In the genomic region with DNA sequence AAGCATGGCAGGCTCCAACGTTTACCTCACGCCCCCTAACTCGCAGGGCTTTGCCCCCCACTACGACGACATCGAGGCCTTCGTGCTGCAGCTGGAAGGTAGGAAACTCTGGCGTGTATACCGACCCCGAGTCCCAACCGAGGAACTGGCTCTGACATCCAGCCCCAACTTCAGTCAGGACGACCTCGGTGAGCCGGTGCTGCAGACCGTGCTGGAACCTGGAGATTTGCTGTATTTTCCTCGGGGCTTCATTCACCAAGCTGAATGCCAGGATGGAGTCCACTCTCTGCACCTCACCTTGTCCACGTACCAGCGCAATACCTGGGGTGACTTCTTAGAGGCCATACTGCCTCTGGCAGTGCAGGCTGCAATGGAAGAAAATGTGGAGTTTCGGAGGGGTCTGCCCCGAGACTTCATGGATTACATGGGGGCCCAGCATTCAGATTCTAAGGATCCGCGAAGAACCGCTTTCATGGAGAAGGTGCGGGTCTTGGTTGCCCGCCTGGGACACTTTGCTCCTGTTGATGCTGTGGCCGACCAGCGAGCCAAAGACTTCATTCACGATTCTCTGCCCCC, we compare ENCODE assay signal across 9 cellular contexts. TPM values are rescaled to one million over a fixed set of nuclear protein-coding genes. Genes with fewer than 3 reads are reported as not detected.
A peak's percentile ranks its signal among the peaks of the same experiment; 100 is the strongest.
DNase-seq lines count a peak whose midpoint lies in the region; ATAC-seq, FAIRE-seq and TF ChIP-seq lines count a peak whose summit lies in the region.
"Had no signal": no experiment of that assay in that cellular context is flagged by ENCODE, and none has a peak within 500 bp of the region (broad histone marks: within the 10 kb centered on the region; RNA-seq: fewer than 3 reads in every experiment).

No MANE protein-coding gene starts in this region.

- peaks cover 20 to 29% of the 10 kb centered on the region in 2 donors for H3K4me1 ChIP-seq in gastrocnemius medialis

- TF ChIP-seq POLR2A in GM12891 (IDR thresholded peaks at IDR 0.05; ENCODE audit: low read depth, low read length) (no peak), gastrocnemius medialis (IDR thresholded peaks at IDR 0.05) (no peak)

- H3K9ac ChIP-seq in SU-DHL-6 (ENCODE audit: low read length), result peak overlapping the region; percentile 90

- H3K27ac ChIP-seq in SU-DHL-6 (ENCODE audit: low read depth, low read length) (no peak overlapping the region), gastrocnemius medialis (peak overlapping the region in 3 of 4 donors; percentile 80 to 88 (median 80))
- H3K27ac ChIP-seq: WERI-Rb-1 had no signal

- H3K36me3 ChIP-seq in SU-DHL-6 (ENCODE audit: low read length) (peaks cover 18% of the 10 kb centered on the region), gastrocnemius medialis (peaks cover 0 to 15% of the 10 kb centered on the region in 2 donors)
- H3K36me3 ChIP-seq: WERI-Rb-1 had no signal

- no peak for TF ChIP-seq CTCF in SU-DHL-6 (IDR thresholded peaks at IDR 0.05; ENCODE audit: insufficient read depth, low read length, poor library complexity, severe bottlenecking)
- no peak for TF ChIP-seq CTCF in foreskin fibroblast (IDR thresholded peaks at IDR 0.05; ENCODE audit: low read depth, low read length)
- TF ChIP-seq CTCF in gastrocnemius medialis (IDR thresholded peaks at IDR 0.05 in 4 of 5, conservative IDR thresholded peaks at IDR 0.05 in 1 of 5), result no peak

- H3K4me3 ChIP-seq in SU-DHL-6 (ENCODE audit: insufficient read depth, low read length, poor library complexity, severe bottlenecking), result peak overlapping the region; percentile 91
- H3K4me3 ChIP-seq in foreskin fibroblast (ENCODE audit: low read depth in 1 of 2, low read length in 2 of 2), result peak overlapping the region; percentile 79 to 86
- peak overlapping the region; percentile 72 to 81 (median 74) for H3K4me3 ChIP-seq in gastrocnemius medialis

- H3K27me3 ChIP-seq in SU-DHL-6 (ENCODE audit: low read length), result no peaks in the 10 kb centered on the region
- H3K27me3 ChIP-seq in gastrocnemius medialis, result no peaks in the 10 kb centered on the region

- H3F3A ChIP-seq in SU-DHL-6 (ENCODE audit: insufficient read depth), result peaks cover 9% of the 10 kb centered on the region

- H4K20me1 ChIP-seq in SU-DHL-6 (ENCODE audit: low read depth, low read length), result peaks cover 10% of the 10 kb centered on the region; the same call in 1 of the 2 replicates

- H3K9me3 ChIP-seq in SU-DHL-6 (ENCODE audit: insufficient read depth, low read length), result no peaks in the 10 kb centered on the region
- H3K9me3 ChIP-seq in gastrocnemius medialis, result no peaks in the 10 kb centered on the region

- H2AFZ ChIP-seq in SU-DHL-6 (ENCODE audit: low read depth, low read length, severe bottlenecking), result no peak overlapping the region

- peaks cover 35% of the 10 kb centered on the region for H3K79me2 ChIP-seq in SU-DHL-6 (ENCODE audit: insufficient read depth, low read length)

- peak overlapping the region; percentile 61 for H3K4me2 ChIP-seq in SU-DHL-6 (ENCODE audit: low read depth, low read length, poor library complexity, severe bottlenecking)

- no peaks in the 10 kb centered on the region for H3K9me2 ChIP-seq in SU-DHL-6 (replicated peaks; ENCODE audit: insufficient read depth, low read length)

- DNase-seq in GM12891 (ENCODE audit: insufficient read length, low spot score), result no peak
- no peak for DNase-seq in foreskin fibroblast
- no peak for DNase-seq in gastrocnemius medialis
- DNase-seq in DMS79 (lab: John Stamatoyannopoulos, UW), result no peak
- DNase-seq in NCI-H524 treated with DMSO at 0.1 percent for 48 hours (lab: John Stamatoyannopoulos, UW), result no peak
- DNase-seq: WERI-Rb-1 had no signal

- intact Hi-C loops in gastrocnemius medialis (cut with DNase I; ENCODE audit: low total_unique reads), result loop anchor here (5.0 kb wide), 1 partner anchor 140 kb away; no protein-coding TSS in a partner anchor

- in situ Hi-C loops in gastrocnemius medialis (cut with MboI; ENCODE audit: low sequenced_read_pairs in 4 of 4), result no loop called here

- peak; percentile 48 for FAIRE-seq in GM12891 (lab: Jason Lieb, UNC)

- no peak for ATAC-seq in gastrocnemius medialis
- ATAC-seq in HG02981 (IDR thresholded peaks at IDR 0.05; ENCODE audit: unreplicated experiment), result no peak
- ATAC-seq in HG03460 (IDR thresholded peaks at IDR 0.05; ENCODE audit: unreplicated experiment), result no peak

TF ChIP-seq in GM12891, 5 proteins besides CTCF, POLR2A, EP300 and RAD21:
- no peak for TF ChIP-seq POLR2AphosphoS5 (IDR thresholded peaks at IDR 0.05; ENCODE audit: low read depth, low read length)
- no peak for TF ChIP-seq POU2F2 (IDR thresholded peaks at IDR 0.05; ENCODE audit: low read depth, low read length)
- TF ChIP-seq TAF1 (IDR thresholded peaks at IDR 0.05; ENCODE audit: low read depth, low read length), result no peak
- no peak for TF ChIP-seq SPI1 (IDR thresholded peaks at IDR 0.05; ENCODE audit: low read depth, low read length)
- TF ChIP-seq PAX5 (IDR thresholded peaks at IDR 0.05; ENCODE audit: insufficient read depth, low read length, severe bottlenecking), result no peak
TF ChIP-seq in GM12891: peak in this region for 0.

RNA-seq across cellular contexts. Expression of a gene that starts 1.3 kb away (rescaled TPM):
- 14.3 TPM for polyA plus RNA-seq in GM12891 (2012; ENCODE audit: low read depth, missing spikeins)
- 1 to 10 TPM; 7.0 to 8.2 (median 7.6) TPM for total RNA-seq in gastrocnemius medialis

RNA-seq across cellular contexts. Expression of a gene that starts 33.7 kb away (rescaled TPM):
- 25.7 TPM for polyA plus RNA-seq in GM12891 (2012; ENCODE audit: low read depth, missing spikeins)
- 10 to 100 TPM; 14.3 to 29.8 (median 23.6) TPM for total RNA-seq in gastrocnemius medialis

RNA-seq across cellular contexts. Expression of a gene that starts 44.9 kb away (rescaled TPM):
- polyA plus RNA-seq in GM12891 (2012; ENCODE audit: low read depth, missing spikeins), result 0.68 TPM
- total RNA-seq in gastrocnemius medialis, result 10 to 100 TPM in 2 of 4 donors, 1 to 10 TPM in 2; 4.3 to 21.9 (median 11.2) TPM
